In genomic region chrX:130402211-130402684, GRCh38 we compare ENCODE assay signal across 8 cellular contexts. TPM values are rescaled to one million over a fixed set of nuclear protein-coding genes. Genes with fewer than 3 reads are reported as not detected.
A peak's percentile ranks its signal among the peaks of the same experiment; 100 is the strongest.
DNase-seq lines count a peak whose midpoint lies in the region; ATAC-seq and TF ChIP-seq lines count a peak whose summit lies in the region.

No MANE protein-coding gene starts in this region.

- H3K4me1 Mint-ChIP-seq in Caco-2 (ENCODE audit: low read depth, unreplicated experiment), result no peaks in the 10 kb centered on the region
- peaks cover 14 to 19% of the 10 kb centered on the region in 2 donors for H3K4me1 Mint-ChIP-seq in effector memory CD8-positive, alpha-beta T cell (ENCODE audit: low read depth in 2 of 2)

- H3K36me3 ChIP-seq in Caco-2 (ENCODE audit: control insufficient read depth, insufficient read depth, low read length) (no peaks in the 10 kb centered on the region), neutrophil (no peaks in the 10 kb centered on the region)

- H3K4me3 ChIP-seq in Caco-2 (ENCODE audit: low read depth, low read length), result peak overlapping the region; percentile 80
- H3K4me3 ChIP-seq in NB4 (ENCODE audit: low read depth, low read length), result peak overlapping the region; percentile 93
- peak overlapping the region; percentile 70 to 72 for H3K4me3 ChIP-seq in neutrophil (ENCODE audit: low read depth in 1 of 2, low read length in 1 of 2)

- peak overlapping the region; percentile 99 for H3K4me3 Mint-ChIP-seq in Caco-2 (ENCODE audit: unreplicated experiment)
- peak overlapping the region; percentile 92 to 94 for H3K4me3 Mint-ChIP-seq in effector memory CD8-positive, alpha-beta T cell

- H3K9me3 Mint-ChIP-seq in Caco-2 (ENCODE audit: unreplicated experiment), result no peaks in the 10 kb centered on the region
- no peaks in the 10 kb centered on the region for H3K9me3 Mint-ChIP-seq in effector memory CD8-positive, alpha-beta T cell

- H3K27ac Mint-ChIP-seq in Caco-2 (ENCODE audit: unreplicated experiment), result peak overlapping the region; percentile 91
- peak overlapping the region; percentile 97 for H3K27ac Mint-ChIP-seq in effector memory CD8-positive, alpha-beta T cell

- peak overlapping the region; percentile 62 for H3K27ac ChIP-seq in neutrophil

- TF ChIP-seq CTCF in Caco-2 (IDR thresholded peaks at IDR 0.05; ENCODE audit: insufficient read depth in 1 of 2, low read depth in 1 of 2, low read length in 1 of 2, severe bottlenecking in 1 of 2, unreplicated experiment in 1 of 2) (no peak), NB4 (IDR thresholded peaks at IDR 0.05; ENCODE audit: low read depth, low read length) (no peak), neutrophil (IDR thresholded peaks at IDR 0.05) (no peak)

- peaks cover 6% of the 10 kb centered on the region for H3K36me3 Mint-ChIP-seq in Caco-2 (ENCODE audit: insufficient read depth, unreplicated experiment)
- peaks cover 15% of the 10 kb centered on the region for H3K36me3 Mint-ChIP-seq in effector memory CD8-positive, alpha-beta T cell (ENCODE audit: insufficient read depth)

- BruUV-seq in Caco-2 (replicated peaks; lab: Mats Ljungman, UMichigan), result TSS peak; percentile 57

- ATAC-seq in effector memory CD8-positive, alpha-beta T cell (replicated peaks), result no peak
- ATAC-seq in GM21526 (IDR thresholded peaks at IDR 0.05; ENCODE audit: low FRiP score, unreplicated experiment) (no peak), sciatic nerve (no peak), HG02759 (IDR thresholded peaks at IDR 0.05; ENCODE audit: unreplicated experiment) (no peak)

- POLR2A ChIA-PET in Caco-2 (lab: Charles Lee), result no interaction called here

- CTCF ChIA-PET in Caco-2 (lab: Charles Lee), result interaction anchor here (0.6 kb wide), 1 partner anchor 513 kb away, joined by 4 read pairs; no protein-coding TSS in a partner anchor

- intact Hi-C loops in Caco-2 (cut with micrococcal nuclease; ENCODE audit: unreplicated experiment) (loop anchor here (5.0 kb wide), 1 partner anchor 500 kb away; the partner anchor contains the start of gene ENOX2), sciatic nerve (cut with DNase I) (no loop called here)

- no peaks in the 10 kb centered on the region for H3K27me3 Mint-ChIP-seq in Caco-2 (ENCODE audit: insufficient read depth, unreplicated experiment)
- peaks cover 11 to 16% of the 10 kb centered on the region in 2 donors for H3K27me3 Mint-ChIP-seq in effector memory CD8-positive, alpha-beta T cell

- H3K27me3 ChIP-seq in Caco-2 (replicated peaks; ENCODE audit: control insufficient read depth, insufficient read depth, low read length), result no peaks in the 10 kb centered on the region
- peaks cover 22% of the 10 kb centered on the region for H3K27me3 ChIP-seq in neutrophil

- H3K9me3 ChIP-seq in Caco-2, result no peaks in the 10 kb centered on the region
- no peaks in the 10 kb centered on the region for H3K9me3 ChIP-seq in neutrophil

- H3K4me1 ChIP-seq in Caco-2 (no peaks in the 10 kb centered on the region), neutrophil (ENCODE audit: control insufficient read depth in 1 of 2, insufficient read depth in 1 of 2, low read depth in 1 of 2, low read length in 1 of 2) (peaks cover 6 to 9% of the 10 kb centered on the region in 2 experiments)

- DNase-seq in Caco-2, result no peak
- DNase-seq in NB4 (ENCODE audit: low read depth), result no peak
- DNase-seq in effector memory CD8-positive, alpha-beta T cell, result no peak
- no peak for DNase-seq in sciatic nerve (ENCODE audit: low spot score)
- no peak for DNase-seq in medulla oblongata (ENCODE audit: extremely low spot score)

- TF ChIP-seq POLR2A in NB4 (IDR thresholded peaks at IDR 0.05; ENCODE audit: extremely low read depth, insufficient read length), result no peak

RNA-seq across cellular contexts. Expression of gene RBMX2, which starts 0.5 kb away (rescaled TPM):
- total RNA-seq in Caco-2 (2022) (21.3 and 22.6 TPM in 2 replicates), sciatic nerve (17.7 TPM)

RNA-seq across cellular contexts. Expression of gene GPR119, which starts 16.8 kb away (rescaled TPM):
- total RNA-seq in Caco-2 (2022), result 0.29 TPM in 1 of 2 replicates, not detected in the other
- not detected for total RNA-seq in sciatic nerve
